Comparison of ENCODE assay signal across 1 cellular context in the genomic region with DNA sequence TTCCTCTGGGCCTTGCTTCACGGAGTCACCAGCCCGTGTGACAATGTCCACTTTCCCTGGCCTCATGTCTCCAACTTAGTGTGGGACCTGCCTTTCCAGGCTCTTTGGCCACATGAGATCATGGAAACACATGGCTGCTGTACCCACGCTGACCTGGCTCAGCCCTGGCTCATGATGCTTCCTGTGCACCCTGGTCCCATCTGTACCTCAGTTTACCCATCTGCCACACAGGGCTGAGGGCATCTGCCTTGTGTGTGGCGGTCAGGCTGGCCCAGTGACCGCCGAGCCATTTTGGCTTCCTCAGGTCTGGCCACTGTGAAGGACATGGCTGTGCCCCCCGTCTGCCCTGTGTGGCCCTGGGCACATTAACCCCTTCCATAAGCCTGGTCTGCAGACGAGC.
TF ChIP-seq lines count a peak whose summit lies in the region.

No MANE protein-coding gene starts in this region.

TF ChIP-seq in K562, 482 proteins besides CTCF, POLR2A, EP300 and RAD21 (continues in another document):
- TF ChIP-seq HNRNPH1 (optimal IDR thresholded peaks at IDR 0.05; ENCODE audit: low read depth, low read length) (no peak), SRSF1 (IDR thresholded peaks at IDR 0.05; ENCODE audit: low read depth, low read length) (no peak), MYBL2 (IDR thresholded peaks at IDR 0.05; ENCODE audit: low read depth) (no peak), MYBL2 (CRISPR knock-in tag; IDR thresholded peaks at IDR 0.05; ENCODE audit: borderline replicate concordance) (peak; percentile 69; the same call in 1 of the 2 replicates), PURB (CRISPR knock-in tag; IDR thresholded peaks at IDR 0.05; ENCODE audit: low read depth) (peak; percentile 84; the same call in 1 of the 2 replicates), NCOA4 (IDR thresholded peaks at IDR 0.05; ENCODE audit: partially characterized antibody) (no peak), RCOR1 (IDR thresholded peaks at IDR 0.05; ENCODE audit: borderline replicate concordance in 1 of 2, low read depth in 2 of 2, low read length in 2 of 2) (no peak), CBX2 (IDR thresholded peaks at IDR 0.05; ENCODE audit: insufficient read depth, low read length, poor library complexity, severe bottlenecking) (no peak), ZNF124 (CRISPR knock-in tag; IDR thresholded peaks at IDR 0.05) (0 out of 2 replicates have a peak, but pooled peaks have one; percentile 11), HNRNPLL (IDR thresholded peaks at IDR 0.05; ENCODE audit: low read depth, low read length, poor library complexity, severe bottlenecking) (peak; percentile 39), ZNF217 (CRISPR knock-in tag; IDR thresholded peaks at IDR 0.05) (no peak), FOXJ3 (CRISPR knock-in tag; IDR thresholded peaks at IDR 0.05) (no peak), ZNF507 (tag; conservative IDR thresholded peaks at IDR 0.05) (no peak), NFE2 (IDR thresholded peaks at IDR 0.05; ENCODE audit: low read depth) (no peak), RUNX1 (IDR thresholded peaks at IDR 0.05; ENCODE audit: low read depth) (no peak), ZFP1 (CRISPR knock-in tag; IDR thresholded peaks at IDR 0.05) (no peak), HDAC2 (IDR thresholded peaks at IDR 0.05) (no peak), SETDB1 (IDR thresholded peaks at IDR 0.05; ENCODE audit: low read length) (no peak), NR2C1 (IDR thresholded peaks at IDR 0.05) (no peak), NR2C1 (tag; IDR thresholded peaks at IDR 0.05) (no peak), TFAM (CRISPR knock-in tag; conservative IDR thresholded peaks at IDR 0.05) (no peak), SMAD1 (IDR thresholded peaks at IDR 0.05; ENCODE audit: low read depth, low read length, partially characterized antibody) (no peak), ETV5 (CRISPR knock-in tag; IDR thresholded peaks at IDR 0.05; ENCODE audit: low read depth) (no peak), ZNF146 (CRISPR knock-in tag; IDR thresholded peaks at IDR 0.05; ENCODE audit: unreplicated experiment) (no peak), CHD2 (IDR thresholded peaks at IDR 0.05; ENCODE audit: low read depth, low read length) (no peak), ASH1L (IDR thresholded peaks at IDR 0.05; ENCODE audit: borderline replicate concordance, low read depth, partially characterized antibody) (no peak), HDAC8 (tag; IDR thresholded peaks at IDR 0.05) (no peak), ZNF174 (CRISPR knock-in tag; IDR thresholded peaks at IDR 0.05) (no peak), BRCA1 (IDR thresholded peaks at IDR 0.05) (no peak), BRCA1 (CRISPR knock-in tag; IDR thresholded peaks at IDR 0.05) (0 out of 2 replicates have a peak, but pooled peaks have one; percentile 8), TBL1XR1 (IDR thresholded peaks at IDR 0.05; ENCODE audit: low read length in 2 of 2) (no peak), CREM (IDR thresholded peaks at IDR 0.05; ENCODE audit: low read depth) (no peak), STAT5A (IDR thresholded peaks at IDR 0.05; ENCODE audit: borderline replicate concordance, low read length) (no peak)
- TF ChIP-seq, protein P1, sequence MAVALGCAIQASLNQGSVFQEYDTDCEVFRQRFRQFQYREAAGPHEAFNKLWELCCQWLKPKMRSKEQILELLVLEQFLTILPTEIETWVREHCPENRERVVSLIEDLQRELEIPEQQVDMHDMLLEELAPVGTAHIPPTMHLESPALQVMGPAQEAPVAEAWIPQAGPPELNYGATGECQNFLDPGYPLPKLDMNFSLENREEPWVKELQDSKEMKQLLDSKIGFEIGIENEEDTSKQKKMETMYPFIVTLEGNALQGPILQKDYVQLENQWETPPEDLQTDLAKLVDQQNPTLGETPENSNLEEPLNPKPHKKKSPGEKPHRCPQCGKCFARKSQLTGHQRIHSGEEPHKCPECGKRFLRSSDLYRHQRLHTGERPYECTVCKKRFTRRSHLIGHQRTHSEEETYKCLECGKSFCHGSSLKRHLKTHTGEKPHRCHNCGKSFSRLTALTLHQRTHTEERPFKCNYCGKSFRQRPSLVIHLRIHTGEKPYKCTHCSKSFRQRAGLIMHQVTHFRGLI (CRISPR knock-in tag; IDR thresholded peaks at IDR 0.05), result no peak
- TF ChIP-seq, protein P2, sequence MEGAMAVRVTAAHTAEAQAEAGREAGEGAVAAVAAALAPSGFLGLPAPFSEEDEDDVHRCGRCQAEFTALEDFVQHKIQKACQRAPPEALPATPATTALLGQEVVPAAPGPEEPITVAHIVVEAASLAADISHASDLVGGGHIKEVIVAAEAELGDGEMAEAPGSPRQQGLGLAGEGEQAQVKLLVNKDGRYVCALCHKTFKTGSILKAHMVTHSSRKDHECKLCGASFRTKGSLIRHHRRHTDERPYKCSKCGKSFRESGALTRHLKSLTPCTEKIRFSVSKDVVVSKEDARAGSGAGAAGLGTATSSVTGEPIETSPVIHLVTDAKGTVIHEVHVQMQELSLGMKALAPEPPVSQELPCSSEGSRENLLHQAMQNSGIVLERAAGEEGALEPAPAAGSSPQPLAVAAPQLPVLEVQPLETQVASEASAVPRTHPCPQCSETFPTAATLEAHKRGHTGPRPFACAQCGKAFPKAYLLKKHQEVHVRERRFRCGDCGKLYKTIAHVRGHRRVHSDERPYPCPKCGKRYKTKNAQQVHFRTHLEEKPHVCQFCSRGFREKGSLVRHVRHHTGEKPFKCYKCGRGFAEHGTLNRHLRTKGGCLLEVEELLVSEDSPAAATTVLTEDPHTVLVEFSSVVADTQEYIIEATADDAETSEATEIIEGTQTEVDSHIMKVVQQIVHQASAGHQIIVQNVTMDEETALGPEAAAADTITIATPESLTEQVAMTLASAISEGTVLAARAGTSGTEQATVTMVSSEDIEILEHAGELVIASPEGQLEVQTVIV (CRISPR knock-in tag; IDR thresholded peaks at IDR 0.05; ENCODE audit: borderline replicate concordance), result no peak
- TF ChIP-seq, protein P3, sequence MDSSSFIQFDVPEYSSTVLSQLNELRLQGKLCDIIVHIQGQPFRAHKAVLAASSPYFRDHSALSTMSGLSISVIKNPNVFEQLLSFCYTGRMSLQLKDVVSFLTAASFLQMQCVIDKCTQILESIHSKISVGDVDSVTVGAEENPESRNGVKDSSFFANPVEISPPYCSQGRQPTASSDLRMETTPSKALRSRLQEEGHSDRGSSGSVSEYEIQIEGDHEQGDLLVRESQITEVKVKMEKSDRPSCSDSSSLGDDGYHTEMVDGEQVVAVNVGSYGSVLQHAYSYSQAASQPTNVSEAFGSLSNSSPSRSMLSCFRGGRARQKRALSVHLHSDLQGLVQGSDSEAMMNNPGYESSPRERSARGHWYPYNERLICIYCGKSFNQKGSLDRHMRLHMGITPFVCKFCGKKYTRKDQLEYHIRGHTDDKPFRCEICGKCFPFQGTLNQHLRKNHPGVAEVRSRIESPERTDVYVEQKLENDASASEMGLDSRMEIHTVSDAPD (CRISPR knock-in tag; IDR thresholded peaks at IDR 0.05), result no peak
- TF ChIP-seq, protein P4, sequence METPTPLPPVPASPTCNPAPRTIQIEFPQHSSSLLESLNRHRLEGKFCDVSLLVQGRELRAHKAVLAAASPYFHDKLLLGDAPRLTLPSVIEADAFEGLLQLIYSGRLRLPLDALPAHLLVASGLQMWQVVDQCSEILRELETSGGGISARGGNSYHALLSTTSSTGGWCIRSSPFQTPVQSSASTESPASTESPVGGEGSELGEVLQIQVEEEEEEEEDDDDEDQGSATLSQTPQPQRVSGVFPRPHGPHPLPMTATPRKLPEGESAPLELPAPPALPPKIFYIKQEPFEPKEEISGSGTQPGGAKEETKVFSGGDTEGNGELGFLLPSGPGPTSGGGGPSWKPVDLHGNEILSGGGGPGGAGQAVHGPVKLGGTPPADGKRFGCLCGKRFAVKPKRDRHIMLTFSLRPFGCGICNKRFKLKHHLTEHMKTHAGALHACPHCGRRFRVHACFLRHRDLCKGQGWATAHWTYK (CRISPR knock-in tag; IDR thresholded peaks at IDR 0.05), result no peak
- TF ChIP-seq, protein P5, sequence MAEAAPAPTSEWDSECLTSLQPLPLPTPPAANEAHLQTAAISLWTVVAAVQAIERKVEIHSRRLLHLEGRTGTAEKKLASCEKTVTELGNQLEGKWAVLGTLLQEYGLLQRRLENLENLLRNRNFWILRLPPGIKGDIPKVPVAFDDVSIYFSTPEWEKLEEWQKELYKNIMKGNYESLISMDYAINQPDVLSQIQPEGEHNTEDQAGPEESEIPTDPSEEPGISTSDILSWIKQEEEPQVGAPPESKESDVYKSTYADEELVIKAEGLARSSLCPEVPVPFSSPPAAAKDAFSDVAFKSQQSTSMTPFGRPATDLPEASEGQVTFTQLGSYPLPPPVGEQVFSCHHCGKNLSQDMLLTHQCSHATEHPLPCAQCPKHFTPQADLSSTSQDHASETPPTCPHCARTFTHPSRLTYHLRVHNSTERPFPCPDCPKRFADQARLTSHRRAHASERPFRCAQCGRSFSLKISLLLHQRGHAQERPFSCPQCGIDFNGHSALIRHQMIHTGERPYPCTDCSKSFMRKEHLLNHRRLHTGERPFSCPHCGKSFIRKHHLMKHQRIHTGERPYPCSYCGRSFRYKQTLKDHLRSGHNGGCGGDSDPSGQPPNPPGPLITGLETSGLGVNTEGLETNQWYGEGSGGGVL (CRISPR knock-in tag; IDR thresholded peaks at IDR 0.05), result no peak
- TF ChIP-seq, protein P6, sequence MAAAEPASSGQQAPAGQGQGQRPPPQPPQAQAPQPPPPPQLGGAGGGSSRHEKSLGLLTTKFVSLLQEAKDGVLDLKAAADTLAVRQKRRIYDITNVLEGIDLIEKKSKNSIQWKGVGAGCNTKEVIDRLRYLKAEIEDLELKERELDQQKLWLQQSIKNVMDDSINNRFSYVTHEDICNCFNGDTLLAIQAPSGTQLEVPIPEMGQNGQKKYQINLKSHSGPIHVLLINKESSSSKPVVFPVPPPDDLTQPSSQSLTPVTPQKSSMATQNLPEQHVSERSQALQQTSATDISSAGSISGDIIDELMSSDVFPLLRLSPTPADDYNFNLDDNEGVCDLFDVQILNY (CRISPR knock-in tag; IDR thresholded peaks at IDR 0.05), result no peak
- TF ChIP-seq, protein P7, sequence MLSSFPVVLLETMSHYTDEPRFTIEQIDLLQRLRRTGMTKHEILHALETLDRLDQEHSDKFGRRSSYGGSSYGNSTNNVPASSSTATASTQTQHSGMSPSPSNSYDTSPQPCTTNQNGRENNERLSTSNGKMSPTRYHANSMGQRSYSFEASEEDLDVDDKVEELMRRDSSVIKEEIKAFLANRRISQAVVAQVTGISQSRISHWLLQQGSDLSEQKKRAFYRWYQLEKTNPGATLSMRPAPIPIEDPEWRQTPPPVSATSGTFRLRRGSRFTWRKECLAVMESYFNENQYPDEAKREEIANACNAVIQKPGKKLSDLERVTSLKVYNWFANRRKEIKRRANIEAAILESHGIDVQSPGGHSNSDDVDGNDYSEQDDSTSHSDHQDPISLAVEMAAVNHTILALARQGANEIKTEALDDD (IDR thresholded peaks at IDR 0.05), result no peak
- TF ChIP-seq, protein P8, sequence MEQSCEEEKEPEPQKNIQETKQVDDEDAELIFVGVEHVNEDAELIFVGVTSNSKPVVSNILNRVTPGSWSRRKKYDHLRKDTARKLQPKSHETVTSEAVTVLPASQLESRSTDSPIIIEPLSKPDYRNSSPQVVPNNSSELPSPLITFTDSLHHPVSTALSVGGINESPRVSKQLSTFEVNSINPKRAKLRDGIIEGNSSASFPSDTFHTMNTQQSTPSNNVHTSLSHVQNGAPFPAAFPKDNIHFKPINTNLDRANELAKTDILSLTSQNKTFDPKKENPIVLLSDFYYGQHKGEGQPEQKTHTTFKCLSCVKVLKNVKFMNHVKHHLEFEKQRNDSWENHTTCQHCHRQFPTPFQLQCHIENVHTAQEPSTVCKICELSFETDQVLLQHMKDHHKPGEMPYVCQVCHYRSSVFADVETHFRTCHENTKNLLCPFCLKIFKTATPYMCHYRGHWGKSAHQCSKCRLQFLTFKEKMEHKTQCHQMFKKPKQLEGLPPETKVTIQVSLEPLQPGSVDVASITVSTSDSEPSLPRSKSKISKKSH (CRISPR knock-in tag; IDR thresholded peaks at IDR 0.05), result no peak
- TF ChIP-seq, protein P9, sequence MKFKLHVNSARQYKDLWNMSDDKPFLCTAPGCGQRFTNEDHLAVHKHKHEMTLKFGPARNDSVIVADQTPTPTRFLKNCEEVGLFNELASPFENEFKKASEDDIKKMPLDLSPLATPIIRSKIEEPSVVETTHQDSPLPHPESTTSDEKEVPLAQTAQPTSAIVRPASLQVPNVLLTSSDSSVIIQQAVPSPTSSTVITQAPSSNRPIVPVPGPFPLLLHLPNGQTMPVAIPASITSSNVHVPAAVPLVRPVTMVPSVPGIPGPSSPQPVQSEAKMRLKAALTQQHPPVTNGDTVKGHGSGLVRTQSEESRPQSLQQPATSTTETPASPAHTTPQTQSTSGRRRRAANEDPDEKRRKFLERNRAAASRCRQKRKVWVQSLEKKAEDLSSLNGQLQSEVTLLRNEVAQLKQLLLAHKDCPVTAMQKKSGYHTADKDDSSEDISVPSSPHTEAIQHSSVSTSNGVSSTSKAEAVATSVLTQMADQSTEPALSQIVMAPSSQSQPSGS (CRISPR knock-in tag; IDR thresholded peaks at IDR 0.05), result 0 out of 2 replicates have a peak, but pooled peaks have one; percentile 64
- TF ChIP-seq, protein P10, sequence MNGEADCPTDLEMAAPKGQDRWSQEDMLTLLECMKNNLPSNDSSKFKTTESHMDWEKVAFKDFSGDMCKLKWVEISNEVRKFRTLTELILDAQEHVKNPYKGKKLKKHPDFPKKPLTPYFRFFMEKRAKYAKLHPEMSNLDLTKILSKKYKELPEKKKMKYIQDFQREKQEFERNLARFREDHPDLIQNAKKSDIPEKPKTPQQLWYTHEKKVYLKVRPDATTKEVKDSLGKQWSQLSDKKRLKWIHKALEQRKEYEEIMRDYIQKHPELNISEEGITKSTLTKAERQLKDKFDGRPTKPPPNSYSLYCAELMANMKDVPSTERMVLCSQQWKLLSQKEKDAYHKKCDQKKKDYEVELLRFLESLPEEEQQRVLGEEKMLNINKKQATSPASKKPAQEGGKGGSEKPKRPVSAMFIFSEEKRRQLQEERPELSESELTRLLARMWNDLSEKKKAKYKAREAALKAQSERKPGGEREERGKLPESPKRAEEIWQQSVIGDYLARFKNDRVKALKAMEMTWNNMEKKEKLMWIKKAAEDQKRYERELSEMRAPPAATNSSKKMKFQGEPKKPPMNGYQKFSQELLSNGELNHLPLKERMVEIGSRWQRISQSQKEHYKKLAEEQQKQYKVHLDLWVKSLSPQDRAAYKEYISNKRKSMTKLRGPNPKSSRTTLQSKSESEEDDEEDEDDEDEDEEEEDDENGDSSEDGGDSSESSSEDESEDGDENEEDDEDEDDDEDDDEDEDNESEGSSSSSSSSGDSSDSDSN (IDR thresholded peaks at IDR 0.05; ENCODE audit: borderline replicate concordance in 1 of 2, low read depth in 2 of 2, low read length in 2 of 2), result no peak
- TF ChIP-seq, protein P11, sequence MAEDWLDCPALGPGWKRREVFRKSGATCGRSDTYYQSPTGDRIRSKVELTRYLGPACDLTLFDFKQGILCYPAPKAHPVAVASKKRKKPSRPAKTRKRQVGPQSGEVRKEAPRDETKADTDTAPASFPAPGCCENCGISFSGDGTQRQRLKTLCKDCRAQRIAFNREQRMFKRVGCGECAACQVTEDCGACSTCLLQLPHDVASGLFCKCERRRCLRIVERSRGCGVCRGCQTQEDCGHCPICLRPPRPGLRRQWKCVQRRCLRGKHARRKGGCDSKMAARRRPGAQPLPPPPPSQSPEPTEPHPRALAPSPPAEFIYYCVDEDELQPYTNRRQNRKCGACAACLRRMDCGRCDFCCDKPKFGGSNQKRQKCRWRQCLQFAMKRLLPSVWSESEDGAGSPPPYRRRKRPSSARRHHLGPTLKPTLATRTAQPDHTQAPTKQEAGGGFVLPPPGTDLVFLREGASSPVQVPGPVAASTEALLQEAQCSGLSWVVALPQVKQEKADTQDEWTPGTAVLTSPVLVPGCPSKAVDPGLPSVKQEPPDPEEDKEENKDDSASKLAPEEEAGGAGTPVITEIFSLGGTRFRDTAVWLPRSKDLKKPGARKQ (CRISPR knock-in tag; IDR thresholded peaks at IDR 0.05), result no peak
